In genomic region chr16:85245307-85246172, GRCh38 we compare ENCODE assay signal across 8 cellular contexts.
DNase-seq lines count a peak whose midpoint lies in the region; ATAC-seq and TF ChIP-seq lines count a peak whose summit lies in the region.

No MANE protein-coding gene starts in this region.

- BruUV-seq in Panc1 (replicated peaks; lab: Mats Ljungman, UMichigan) = no TSS peak

- no peaks in the 10 kb centered on the region for H3K4me1 ChIP-seq in CD4-positive, CD25-positive, alpha-beta regulatory T cell (ENCODE audit: control insufficient read depth, insufficient read depth, low read length, poor library complexity, severe bottlenecking)
- H3K4me1 ChIP-seq in Panc1 (ENCODE audit: control insufficient read depth, insufficient read depth, low read length) = peaks cover 19% of the 10 kb centered on the region

- no peaks in the 10 kb centered on the region for H3K9me3 ChIP-seq in CD4-positive, CD25-positive, alpha-beta regulatory T cell (ENCODE audit: control insufficient read depth in 2 of 2, low read length in 2 of 2)
- no peaks in the 10 kb centered on the region for H3K9me3 ChIP-seq in Panc1 (ENCODE audit: control insufficient read depth, insufficient read depth, low read depth, low read length)

- H3K36me3 ChIP-seq in CD4-positive, CD25-positive, alpha-beta regulatory T cell (ENCODE audit: control insufficient read depth, insufficient read depth, low read length) = no peaks in the 10 kb centered on the region
- no peaks in the 10 kb centered on the region for H3K36me3 ChIP-seq in Panc1 (ENCODE audit: control insufficient read depth, insufficient read depth, low read length)

- no peaks in the 10 kb centered on the region for H3K36me3 Mint-ChIP-seq in CD4-positive, CD25-positive, alpha-beta regulatory T cell

- peaks cover 0 to 7% (median 4%) of the 10 kb centered on the region in 4 donors for H3K4me1 Mint-ChIP-seq in CD4-positive, CD25-positive, alpha-beta regulatory T cell

- no peaks in the 10 kb centered on the region for H3K9me3 Mint-ChIP-seq in CD4-positive, CD25-positive, alpha-beta regulatory T cell

- H3K27me3 Mint-ChIP-seq in CD4-positive, CD25-positive, alpha-beta regulatory T cell = peaks cover 6% of the 10 kb centered on the region

- H3K27me3 ChIP-seq in CD4-positive, CD25-positive, alpha-beta regulatory T cell (ENCODE audit: control insufficient read depth, insufficient read depth, low read length) = no peaks in the 10 kb centered on the region
- H3K27me3 ChIP-seq in HL-60 (ENCODE audit: insufficient read depth, poor library complexity, severe bottlenecking) = no peaks in the 10 kb centered on the region
- no peaks in the 10 kb centered on the region for H3K27me3 ChIP-seq in Panc1 (ENCODE audit: control insufficient read depth, insufficient read depth, low read length)

- DNase-seq in CD4-positive, CD25-positive, alpha-beta regulatory T cell = peak in 2 of 3 donors; percentile 34 to 39
- DNase-seq in HL-60 (ENCODE audit: low read depth in 1 of 2, low spot score in 1 of 2) (peak; percentile 13 to 44), Panc1 (ENCODE audit: low read depth, low spot score) (peak; percentile 51), foreskin melanocyte (peak; percentile 38), pons (ENCODE audit: low spot score) (peak; percentile 55), NK-92 (lab: John Stamatoyannopoulos, UW; ENCODE audit: unreplicated experiment) (no peak)
- peak; percentile 12 for DNase-seq in activated effector memory CD4-positive, alpha-beta T cell treated with Interleukin-2 at 50 U/mL for 16 hours

- intact Hi-C loops in Panc1 (cut with micrococcal nuclease; ENCODE audit: unreplicated experiment) = no loop called here

- CTCF ChIA-PET in Panc1 (lab: Charles Lee) = interaction anchor here (0.5 to 0.8 kb wide), 2 partner anchors 14 to 124 kb away, joined by 3 read pairs; no protein-coding TSS in a partner anchor

- H3K4me3 Mint-ChIP-seq in CD4-positive, CD25-positive, alpha-beta regulatory T cell = peak overlapping the region in 2 of 4 donors; percentile 18 to 34

- POLR2A ChIA-PET in Panc1 (lab: Charles Lee) = no interaction called here

- no peak for ATAC-seq in CD4-positive, CD25-positive, alpha-beta regulatory T cell (ENCODE audit: low read depth in 2 of 2)
- ATAC-seq in Panc1 (peak; percentile 71), GM18498 (IDR thresholded peaks at IDR 0.05; ENCODE audit: unreplicated experiment) (no peak)

- in situ Hi-C loops in Panc1 (cut with HindIII; ENCODE audit: low pct_unique_long_range_greater_than_20kb, low sequenced_read_pairs) = no loop called here

- peak overlapping the region in 1 of 3 donors; percentile 31 for H3K27ac Mint-ChIP-seq in CD4-positive, CD25-positive, alpha-beta regulatory T cell

- H3K27ac ChIP-seq in CD4-positive, CD25-positive, alpha-beta regulatory T cell (ENCODE audit: insufficient read depth, low read length, poor library complexity, severe bottlenecking) = no peak overlapping the region
- no peak overlapping the region for H3K27ac ChIP-seq in HL-60 (replicated peaks)
- H3K27ac ChIP-seq in Panc1 (ENCODE audit: low read length) = no peak overlapping the region

- TF ChIP-seq CTCF in HL-60 (IDR thresholded peaks at IDR 0.05; ENCODE audit: insufficient read depth, low read length) = peak; percentile 73
- TF ChIP-seq CTCF in Panc1 (IDR thresholded peaks at IDR 0.05) = peak; percentile 89

- H3K4me3 ChIP-seq in CD4-positive, CD25-positive, alpha-beta regulatory T cell (ENCODE audit: low read depth, low read length) = no peak overlapping the region
- H3K4me3 ChIP-seq in HL-60 (replicated peaks; ENCODE audit: insufficient read depth, low read length) = no peak overlapping the region
- H3K4me3 ChIP-seq in Panc1 (ENCODE audit: low read depth in 2 of 2, low read length in 2 of 2) = no peak overlapping the region
